ENCODE assay signal across 8 cellular contexts in genomic region chr5:148384389-148384756, GRCh38. TPM values are rescaled to one million over a fixed set of nuclear protein-coding genes. Genes with fewer than 3 reads are reported as not detected.
A peak's percentile ranks its signal among the peaks of the same experiment; 100 is the strongest.
DNase-seq lines count a peak whose midpoint lies in the region; ATAC-seq and TF ChIP-seq lines count a peak whose summit lies in the region.

No MANE protein-coding gene starts in this region.

- peak; percentile 24 to 26 for ATAC-seq in activated T-cell treated with anti-CD3 and anti-CD28 coated beads, Interleukin-2, amount 50 U/mL, for 4 hours
- ATAC-seq in HG03095 (IDR thresholded peaks at IDR 0.05; ENCODE audit: unreplicated experiment): peak; percentile 31
- ATAC-seq in activated T-cell treated with anti-CD3 and anti-CD28 coated beads, Interleukin-2, amount 50 U/mL, for 72 hours (replicated peaks in 1 of 2): peak; percentile 12 to 30
- ATAC-seq in sciatic nerve: peak; percentile 9

- H3K27me3 Mint-ChIP-seq in activated T-cell treated with anti-CD3 and anti-CD28 coated beads, Interleukin-2, amount 50 U/mL, for 4 hours (ENCODE audit: low read depth): no peaks in the 10 kb centered on the region
- no peaks in the 10 kb centered on the region for H3K27me3 Mint-ChIP-seq in activated T-cell treated with anti-CD3 and anti-CD28 coated beads, Interleukin-2, amount 50 U/mL, for 72 hours (ENCODE audit: low read depth)

- peak overlapping the region; percentile 91 for H3K4me3 ChIP-seq in left ventricle myocardium inferior

- H3K4me1 ChIP-seq in left ventricle myocardium inferior: peaks cover 91% of the 10 kb centered on the region

- peak overlapping the region; percentile 95 for H3K4me3 Mint-ChIP-seq in activated T-cell treated with anti-CD3 and anti-CD28 coated beads, Interleukin-2, amount 50 U/mL, for 4 hours
- peak overlapping the region; percentile 97 for H3K4me3 Mint-ChIP-seq in activated T-cell treated with anti-CD3 and anti-CD28 coated beads, Interleukin-2, amount 50 U/mL, for 72 hours

- no peaks in the 10 kb centered on the region for H3K9me3 Mint-ChIP-seq in activated T-cell treated with anti-CD3 and anti-CD28 coated beads, Interleukin-2, amount 50 U/mL, for 4 hours
- H3K9me3 Mint-ChIP-seq in activated T-cell treated with anti-CD3 and anti-CD28 coated beads, Interleukin-2, amount 50 U/mL, for 72 hours: peaks cover 0 to 2% of the 10 kb centered on the region in 2 donors

- H3K36me3 ChIP-seq in left ventricle myocardium inferior: peaks cover 3% of the 10 kb centered on the region

- DNase-seq in activated T-cell treated with anti-CD3 and anti-CD28 coated beads, Interleukin-2, amount 50 U/mL, for 4 hours: no peak
- DNase-seq in activated T-cell treated with anti-CD3 and anti-CD28 coated beads for 4 hours (no peak), left ventricle myocardium inferior (no peak), sciatic nerve (ENCODE audit: low spot score) (no peak), HUDEP-2 (lab: John Stamatoyannopoulos, UW; ENCODE audit: unreplicated experiment in 76 of 76) (no peak)
- DNase-seq in activated T-cell treated with anti-CD3 and anti-CD28 coated beads, Interleukin-2, amount 50 U/mL, for 72 hours: peak; percentile 15 to 31
- DNase-seq in central memory CD4-positive, alpha-beta T cell: no peak

- intact Hi-C loops in left ventricle myocardium inferior (cut with micrococcal nuclease) (no loop called here), sciatic nerve (cut with DNase I) (no loop called here)

- H3K9me3 ChIP-seq in left ventricle myocardium inferior (replicated peaks): no peaks in the 10 kb centered on the region

- no peak for TF ChIP-seq CTCF in left ventricle myocardium inferior (IDR thresholded peaks at IDR 0.05; ENCODE audit: borderline replicate concordance)

- peaks cover 21% of the 10 kb centered on the region for H3K36me3 Mint-ChIP-seq in activated T-cell treated with anti-CD3 and anti-CD28 coated beads, Interleukin-2, amount 50 U/mL, for 4 hours (ENCODE audit: insufficient read depth)
- H3K36me3 Mint-ChIP-seq in activated T-cell treated with anti-CD3 and anti-CD28 coated beads, Interleukin-2, amount 50 U/mL, for 72 hours (ENCODE audit: insufficient read depth in 2 of 2): peaks cover 10 to 11% of the 10 kb centered on the region in 2 donors

- H3K27ac ChIP-seq in left ventricle myocardium inferior (replicated peaks): peak overlapping the region; percentile 94

- no peaks in the 10 kb centered on the region for H3K27me3 ChIP-seq in left ventricle myocardium inferior (ENCODE audit: low read depth)

- H3K27ac Mint-ChIP-seq in activated T-cell treated with anti-CD3 and anti-CD28 coated beads, Interleukin-2, amount 50 U/mL, for 72 hours: peak overlapping the region; percentile 99

- peaks cover 62% of the 10 kb centered on the region for H3K4me1 Mint-ChIP-seq in activated T-cell treated with anti-CD3 and anti-CD28 coated beads, Interleukin-2, amount 50 U/mL, for 4 hours (ENCODE audit: low read depth)
- peaks cover 63% of the 10 kb centered on the region for H3K4me1 Mint-ChIP-seq in activated T-cell treated with anti-CD3 and anti-CD28 coated beads, Interleukin-2, amount 50 U/mL, for 72 hours (ENCODE audit: low read depth)

RNA-seq across cellular contexts. Expression of gene FBXO38, which starts 0.6 kb away (rescaled TPM):
- total RNA-seq in activated T-cell treated with anti-CD3 and anti-CD28 coated beads, Interleukin-2, amount 50 U/mL, for 4 hours: 10 to 100 TPM; 29.8 to 31.5 (median 30.5) TPM
- total RNA-seq in activated T-cell treated with anti-CD3 and anti-CD28 coated beads, Interleukin-2, amount 50 U/mL, for 72 hours: 10 to 100 TPM; 62.8 to 68.5 TPM
- total RNA-seq in left ventricle myocardium inferior (38.0 TPM), sciatic nerve (58.6 TPM)

RNA-seq across cellular contexts. Expression of gene SPINK9, which starts 49.0 kb away (rescaled TPM):
- total RNA-seq in activated T-cell treated with anti-CD3 and anti-CD28 coated beads, Interleukin-2, amount 50 U/mL, for 4 hours: not detected
- total RNA-seq in activated T-cell treated with anti-CD3 and anti-CD28 coated beads, Interleukin-2, amount 50 U/mL, for 72 hours: not detected
- total RNA-seq in left ventricle myocardium inferior: not detected
- total RNA-seq in sciatic nerve: not detected

Comparison
In these comparisons a context has a peak if more than half of its experiments do, and no peak if none do; other contexts are left out.
1. DNase-seq: peak in activated T-cell treated with anti-CD3 and anti-CD28 coated beads, Interleukin-2, amount 50 U/mL, for 72 hours (2 of 2); none in activated T-cell treated with anti-CD3 and anti-CD28 coated beads, Interleukin-2, amount 50 U/mL, for 4 hours (single experiment), activated T-cell treated with anti-CD3 and anti-CD28 coated beads for 4 hours (single experiment), left ventricle myocardium inferior (single experiment), sciatic nerve (single experiment), central memory CD4-positive, alpha-beta T cell (single experiment) and HUDEP-2 (0 of 76).
2. Peak in every context shown above with its lines, with median percentiles within 50 percentile points of each other: ATAC-seq.